Comparison of ENCODE assay signal across 8 cellular contexts in genomic region chr5:143402464-143403356, GRCh38. TPM values are rescaled to one million over a fixed set of nuclear protein-coding genes. Genes with fewer than 3 reads are reported as not detected.
A peak's percentile ranks its signal among the peaks of the same experiment; 100 is the strongest.
DNase-seq lines count a peak whose midpoint lies in the region; ATAC-seq and TF ChIP-seq lines count a peak whose summit lies in the region.

No MANE protein-coding gene starts in this region.

- WGBS in suprapubic skin: under 1% methylated on average over 71 of the region's 86 CpGs

- CTCF ChIA-PET in HCT116 (lab: Charles Lee) (interaction anchor here (1.5 to 1.6 kb wide), 2 partner anchors 15 to 297 kb away, joined by 3 to 6 read pairs; no protein-coding TSS in a partner anchor), RWPE1 (lab: Yijun Ruan, JAX) (interaction anchor here (0.5 to 2.3 kb wide), 14 partner anchors 23 to 740 kb away, joined by 3 to 14 read pairs (median 4); no protein-coding TSS in a partner anchor)

- peaks cover 0 to 6% of the 10 kb centered on the region in 2 experiments; a peak in 1 of 4 replicates for H3K36me3 ChIP-seq in HCT116 (ENCODE audit: control insufficient read depth in 1 of 2, insufficient read depth in 2 of 2, low read length in 2 of 2)
- no peaks in the 10 kb centered on the region for H3K36me3 ChIP-seq in suprapubic skin

- intact Hi-C loops in HCT116 (cut with micrococcal nuclease): loop anchor here (2.0 to 5.0 kb wide), 3 partner anchors 158 to 425 kb away; no protein-coding TSS in a partner anchor

- peak overlapping the region; percentile 93 for H3K4me2 ChIP-seq in HCT116 (ENCODE audit: low read length)

- RAD21 ChIA-PET in HCT116 (lab: Charles Lee; ENCODE audit: low non-redundant PET in 1 of 2, low total read pairs in 2 of 2, uncharacterized antibody in 2 of 2, unreplicated experiment in 2 of 2): interaction anchor here in 1 of 2 experiments (0.7 to 1.2 kb wide), 2 partner anchors 320 to 400 kb away, joined by 3 read pairs; no protein-coding TSS in a partner anchor

- peak; percentile 29 for ATAC-seq in HCT116
- no peak for ATAC-seq in HG03196 (IDR thresholded peaks at IDR 0.05; ENCODE audit: unreplicated experiment)

- peak overlapping the region; percentile 74 for H3K27ac ChIP-seq in HCT116 (ENCODE audit: low read depth, low read length)
- H3K27ac ChIP-seq in RWPE1: peak overlapping the region; percentile 100
- peak overlapping the region; percentile 98 for H3K27ac ChIP-seq in suprapubic skin

- no peak for TF ChIP-seq CTCF in HCT116 (IDR thresholded peaks at IDR 0.05 in 2 of 3, conservative IDR thresholded peaks at IDR 0.05 in 1 of 3; ENCODE audit: borderline replicate concordance in 1 of 3, insufficient read depth in 1 of 3, low read depth in 2 of 3, low read length in 2 of 3)
- no peak for TF ChIP-seq CTCF in RWPE1 (conservative IDR thresholded peaks at IDR 0.05; ENCODE audit: low read depth)
- TF ChIP-seq CTCF in foreskin fibroblast (IDR thresholded peaks at IDR 0.05; ENCODE audit: low read depth, low read length): no peak
- TF ChIP-seq CTCF in nephron (IDR thresholded peaks at IDR 0.05; ENCODE audit: unreplicated experiment in 3 of 3): no peak
- TF ChIP-seq CTCF in suprapubic skin (IDR thresholded peaks at IDR 0.05): no peak

- H3K9me2 ChIP-seq in HCT116 (ENCODE audit: insufficient read depth): no peaks in the 10 kb centered on the region

- H3K4me1 ChIP-seq in HCT116 (ENCODE audit: control insufficient read depth in 1 of 2, insufficient read depth in 2 of 2, low read length in 2 of 2) (peaks cover 9 to 14% of the 10 kb centered on the region in 2 experiments; a peak in 2 of 4 replicates), suprapubic skin (peaks cover 47% of the 10 kb centered on the region)

- peaks cover 41% of the 10 kb centered on the region for H3K4me1 Mint-ChIP-seq in nephron

- H3K4me3 ChIP-seq in HCT116 (replicated peaks in 1 of 2; ENCODE audit: low read depth in 1 of 2, low read length in 2 of 2): peak overlapping the region; percentile 66 to 77
- H3K4me3 ChIP-seq in foreskin fibroblast (ENCODE audit: low read depth in 1 of 2, low read length in 2 of 2): peak overlapping the region; percentile 84 to 85
- H3K4me3 ChIP-seq in suprapubic skin: peak overlapping the region; percentile 95

- peak overlapping the region; percentile 71 for H3K9ac ChIP-seq in HCT116 (ENCODE audit: low read length)

- DNase-seq in Ammon's horn (ENCODE audit: low spot score) (peak; percentile 54), HCT116 (ENCODE audit: low read depth, low spot score) (no peak), RWPE1 (ENCODE audit: low spot score) (peak; percentile 50), activated gamma-delta T cell (lab: John Stamatoyannopoulos, UW) (peak; percentile 55), foreskin fibroblast (peak; percentile 23 to 69), suprapubic skin (ENCODE audit: low spot score in 2 of 2) (peak; percentile 85 to 87)

- no TSS peak for BruUV-seq in HCT116 (replicated peaks; lab: Mats Ljungman, UMichigan)

- TF ChIP-seq RAD21 in HCT116 (IDR thresholded peaks at IDR 0.05; ENCODE audit: low read depth): peak; percentile 10; the same call in 1 of the 2 replicates

- peak overlapping the region; percentile 87 to 97 (median 96) for H3K4me3 Mint-ChIP-seq in nephron

- no peaks in the 10 kb centered on the region for H3K9me3 ChIP-seq in HCT116 (ENCODE audit: control insufficient read depth in 1 of 2, insufficient read depth in 1 of 2, low read depth in 1 of 2, low read length in 2 of 2)
- no peaks in the 10 kb centered on the region for H3K9me3 ChIP-seq in suprapubic skin

- H3K27ac Mint-ChIP-seq in nephron: peak overlapping the region; percentile 58 to 93 (median 84)

- H3K27me3 Mint-ChIP-seq in nephron (ENCODE audit: low read depth): peaks cover 21% of the 10 kb centered on the region

- TF ChIP-seq POLR2A in HCT116 (IDR thresholded peaks at IDR 0.05; ENCODE audit: borderline replicate concordance, extremely low read depth, insufficient read depth, insufficient read length): no peak
- no peak for TF ChIP-seq POLR2A in suprapubic skin (IDR thresholded peaks at IDR 0.05)

- H4K20me1 ChIP-seq in HCT116 (ENCODE audit: insufficient read depth): no peaks in the 10 kb centered on the region

- peaks cover 28% of the 10 kb centered on the region; the same call in 1 of the 2 replicates for H3K79me2 ChIP-seq in HCT116 (ENCODE audit: insufficient read depth, low read length)

- TF ChIP-seq EP300 in suprapubic skin (IDR thresholded peaks at IDR 0.05): no peak

- POLR2A ChIA-PET in HCT116 (lab: Charles Lee): interaction anchor here (1.9 kb wide), 1 partner anchor 11 kb away, joined by 8 read pairs; no protein-coding TSS in a partner anchor
- POLR2A ChIA-PET in RWPE1 (lab: Yijun Ruan, JAX; ENCODE audit: low non-redundant PET): interaction anchor here (1.3 kb wide), 1 partner anchor 358 kb away, joined by 4 read pairs; no protein-coding TSS in a partner anchor

- H3K27me3 ChIP-seq in HCT116 (ENCODE audit: insufficient read depth, low read length) (no peaks in the 10 kb centered on the region), suprapubic skin (no peaks in the 10 kb centered on the region)

- peaks cover 4% of the 10 kb centered on the region for H3K9me3 Mint-ChIP-seq in nephron

- H3K36me3 Mint-ChIP-seq in nephron (ENCODE audit: low read depth): peaks cover 26% of the 10 kb centered on the region

- H2AFZ ChIP-seq in HCT116 (ENCODE audit: low read depth, low read length, poor library complexity, severe bottlenecking): no peak overlapping the region

TF ChIP-seq in HCT116, 20 proteins besides CTCF, POLR2A, EP300 and RAD21 (continues in another document):
- TF ChIP-seq ZBTB33 (IDR thresholded peaks at IDR 0.05; ENCODE audit: extremely low read depth, insufficient replicate concordance, low read length) (no peak), REST (IDR thresholded peaks at IDR 0.05; ENCODE audit: low read depth) (no peak), ATF3 (IDR thresholded peaks at IDR 0.05) (no peak), FOSL1 (IDR thresholded peaks at IDR 0.05; ENCODE audit: low read depth) (no peak), EZH2phosphoT487 (IDR thresholded peaks at IDR 0.05; ENCODE audit: borderline replicate concordance) (no peak), MAX (IDR thresholded peaks at IDR 0.05) (peak; percentile 33; the same call in 1 of the 2 replicates), POLR2AphosphoS5 (IDR thresholded peaks at IDR 0.05; ENCODE audit: low read depth, low read length) (no peak), EGR1 (IDR thresholded peaks at IDR 0.05; ENCODE audit: low read depth) (peak; percentile 38; the same call in 1 of the 2 replicates), ZNF274 (IDR thresholded peaks at IDR 0.05; ENCODE audit: low read depth, low read length) (no peak), CBX3 (IDR thresholded peaks at IDR 0.05; ENCODE audit: low read depth) (no peak), ELF1 (IDR thresholded peaks at IDR 0.05; ENCODE audit: borderline replicate concordance, low read depth) (no peak), SP1 (IDR thresholded peaks at IDR 0.05; ENCODE audit: low read depth) (no peak), YY1 (IDR thresholded peaks at IDR 0.05; ENCODE audit: extremely low read depth, insufficient replicate concordance, low read depth, low read length) (no peak), ZFX (IDR thresholded peaks at IDR 0.05) (peak; percentile 35; the same call in 1 of the 2 replicates), CEBPB (IDR thresholded peaks at IDR 0.05; ENCODE audit: low read depth) (no peak)

RNA-seq across cellular contexts. Expression of gene NR3C1, which starts 0.8 kb away (rescaled TPM):
- 16.0 TPM for total RNA-seq in HCT116 (2021; ENCODE audit: unreplicated experiment)
- polyA plus RNA-seq in HCT116 (2012): 2.6 and 3.7 TPM in 2 replicates
- 10 to 100 TPM; 50.4 to 68.8 (median 56.5) TPM for total RNA-seq in suprapubic skin
